15 cellular contexts compared by ENCODE assay signal in the genomic region with DNA sequence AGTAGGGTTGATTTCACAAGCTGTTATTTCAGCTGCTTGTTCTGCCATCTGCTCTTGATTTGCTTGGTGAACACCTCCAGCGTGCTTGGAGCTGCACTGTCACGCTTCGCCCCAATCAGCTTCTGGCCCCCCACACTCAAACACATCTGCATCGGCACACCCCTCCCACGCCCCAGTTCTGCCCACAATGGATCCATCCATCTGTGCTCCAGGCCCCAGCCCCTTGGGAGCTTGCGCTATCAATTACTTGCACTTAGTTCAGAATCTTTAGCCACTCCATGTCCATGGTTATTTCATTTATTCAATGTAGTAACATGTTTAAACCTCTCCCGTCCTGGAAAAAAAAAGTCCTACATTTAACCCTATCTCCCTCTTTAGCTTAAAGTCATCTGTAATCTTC. TPM values are rescaled to one million over a fixed set of nuclear protein-coding genes. Genes with fewer than 3 reads are reported as not detected.
"Had no signal": no experiment of that assay in that cellular context is flagged by ENCODE, and none has a peak within 500 bp of the region (broad histone marks: within the 10 kb centered on the region; RNA-seq: fewer than 3 reads in every experiment).

No MANE protein-coding gene starts in this region.

RNA-seq across cellular contexts. Expression of a gene that starts 28.0 kb away (rescaled TPM):
- total RNA-seq: heart right ventricle; hepatocyte; left lobe of liver; left ventricle myocardium superior; lung microvascular endothelial cell; mesenteric fat pad; mucosa of descending colon; naive thymus-derived CD8-positive, alpha-beta T cell; right cardiac atrium; sigmoid colon; skeletal muscle tissue; testis; thyroid gland; ureter had no signal
- polyA plus RNA-seq: heart right ventricle; hepatocyte; naive thymus-derived CD8-positive, alpha-beta T cell; right cardiac atrium; smooth muscle cell had no signal
